In genomic region chr11:102452461-102453285, GRCh38 we compare ENCODE assay signal across 8 cellular contexts. TPM values are rescaled to one million over a fixed set of nuclear protein-coding genes. Genes with fewer than 3 reads are reported as not detected.
DNase-seq lines count a peak whose midpoint lies in the region; ATAC-seq and TF ChIP-seq lines count a peak whose summit lies in the region.

Gene TMEM123 (minus strand): TSS chr11:102452765. CDS start chr11:102452623, 142 bp downstream.

- peaks cover 40% of the 10 kb centered on the region for H3K36me3 Mint-ChIP-seq in activated naive CD8-positive, alpha-beta T cell treated with anti-CD3 and anti-CD28 coated beads for 36 hours

- H3K4me1 ChIP-seq in parathyroid adenoma (peaks cover 3% of the 10 kb centered on the region), tibial artery (peaks cover 0 to 17% (median 5%) of the 10 kb centered on the region in 4 donors)

- H3K27me3 Mint-ChIP-seq in activated naive CD8-positive, alpha-beta T cell treated with anti-CD3 and anti-CD28 coated beads for 36 hours, result no peaks in the 10 kb centered on the region

- H3K4me2 ChIP-seq in SU-DHL-6 (ENCODE audit: low read depth, low read length, poor library complexity, severe bottlenecking) (peak within 1 kb of the TSS; percentile 85), parathyroid adenoma (ENCODE audit: low read length) (peak within 1 kb of the TSS; percentile 74)

- peak within 1 kb of the TSS; percentile 77 for H3K27ac ChIP-seq in SU-DHL-6 (ENCODE audit: low read depth, low read length)
- H3K27ac ChIP-seq in parathyroid adenoma, result peak within 1 kb of the TSS; percentile 57
- peak within 1 kb of the TSS; percentile 85 to 86 for H3K27ac ChIP-seq in tibial artery

- peak within 1 kb of the TSS; percentile 91 for H3K4me3 ChIP-seq in GM06990 (replicated peaks; ENCODE audit: low read depth, low read length)
- peak within 1 kb of the TSS; percentile 79 for H3K4me3 ChIP-seq in H7 (ENCODE audit: insufficient read depth, low read depth, low read length)
- H3K4me3 ChIP-seq in MG63, result peak within 1 kb of the TSS; percentile 94
- peak within 1 kb of the TSS; percentile 91 for H3K4me3 ChIP-seq in SU-DHL-6 (ENCODE audit: insufficient read depth, low read length, poor library complexity, severe bottlenecking)
- peak within 1 kb of the TSS; percentile 77 for H3K4me3 ChIP-seq in parathyroid adenoma (ENCODE audit: low read depth, low read length)
- peak within 1 kb of the TSS; percentile 99 for H3K4me3 ChIP-seq in tibial artery

- H3K9me3 ChIP-seq in MG63, result no peaks in the 10 kb centered on the region
- no peaks in the 10 kb centered on the region for H3K9me3 ChIP-seq in SU-DHL-6 (ENCODE audit: insufficient read depth, low read length)
- no peaks in the 10 kb centered on the region for H3K9me3 ChIP-seq in parathyroid adenoma (ENCODE audit: control insufficient read depth, low read length)
- no peaks in the 10 kb centered on the region for H3K9me3 ChIP-seq in tibial artery

- H3K36me3 ChIP-seq in GM06990 (ENCODE audit: control insufficient read depth, insufficient read depth, low read length) (no peaks in the 10 kb centered on the region), H7 (replicated peaks; ENCODE audit: control insufficient read depth, insufficient read depth, low read length) (no peaks in the 10 kb centered on the region), MG63 (peaks cover 13% of the 10 kb centered on the region), SU-DHL-6 (ENCODE audit: low read length) (peaks cover 12% of the 10 kb centered on the region), parathyroid adenoma (ENCODE audit: control insufficient read depth, insufficient read depth, low read length) (no peaks in the 10 kb centered on the region), tibial artery (no peaks in the 10 kb centered on the region)

- intact Hi-C loops in Right ventricle myocardium inferior (cut with DNase I), result loop anchor here (1.0 to 5.0 kb wide), 2 partner anchors 70 to 105 kb away; partner anchors contain the start of gene BIRC2
- intact Hi-C loops in tibial artery (cut with DNase I; ENCODE audit: low total_unique reads), result no loop called here

- peaks cover 22% of the 10 kb centered on the region; the same call in 1 of the 2 replicates for H4K20me1 ChIP-seq in SU-DHL-6 (ENCODE audit: low read depth, low read length)

- H3K9ac ChIP-seq in SU-DHL-6 (ENCODE audit: low read length), result peak within 1 kb of the TSS; percentile 94
- H3K9ac ChIP-seq in parathyroid adenoma, result no peak within 1 kb of the TSS

- H3K79me2 ChIP-seq in SU-DHL-6 (ENCODE audit: insufficient read depth, low read length) (peaks cover 48% of the 10 kb centered on the region), parathyroid adenoma (no peaks in the 10 kb centered on the region)

- peak; percentile 92 for DNase-seq in GM06990 (ENCODE audit: extremely low read depth, insufficient read length)
- DNase-seq in H7, result peak; percentile 92
- DNase-seq in MG63, result peak; percentile 81
- DNase-seq in activated naive CD8-positive, alpha-beta T cell treated with anti-CD3 and anti-CD28 coated beads for 36 hours, result peak; percentile 94
- DNase-seq in Right ventricle myocardium inferior (ENCODE audit: missing footprints), result peak; percentile 92
- peak; percentile 67 to 83 for DNase-seq in tibial artery

- no peaks in the 10 kb centered on the region for H3K27me3 ChIP-seq in GM06990 (replicated peaks; ENCODE audit: control insufficient read depth, insufficient read depth, low read length)
- H3K27me3 ChIP-seq in H7 (ENCODE audit: control insufficient read depth, insufficient read depth, low read length), result peaks cover 22% of the 10 kb centered on the region; the same call in 1 of the 2 replicates
- no peaks in the 10 kb centered on the region for H3K27me3 ChIP-seq in MG63
- no peaks in the 10 kb centered on the region for H3K27me3 ChIP-seq in SU-DHL-6 (ENCODE audit: low read length)
- H3K27me3 ChIP-seq in parathyroid adenoma (ENCODE audit: control insufficient read depth, insufficient read depth, low read length), result no peaks in the 10 kb centered on the region
- H3K27me3 ChIP-seq in tibial artery, result no peaks in the 10 kb centered on the region

- peak within 1 kb of the TSS; percentile 95 for H3K4me3 Mint-ChIP-seq in activated naive CD8-positive, alpha-beta T cell treated with anti-CD3 and anti-CD28 coated beads for 36 hours

- no peaks in the 10 kb centered on the region for H3K9me3 Mint-ChIP-seq in activated naive CD8-positive, alpha-beta T cell treated with anti-CD3 and anti-CD28 coated beads for 36 hours

- H2AFZ ChIP-seq in SU-DHL-6 (ENCODE audit: low read depth, low read length, severe bottlenecking) (peak within 1 kb of the TSS; percentile 80), parathyroid adenoma (peak within 1 kb of the TSS; percentile 83)

- peak within 1 kb of the TSS; percentile 97 for H3K27ac Mint-ChIP-seq in activated naive CD8-positive, alpha-beta T cell treated with anti-CD3 and anti-CD28 coated beads for 36 hours

- peaks cover 12% of the 10 kb centered on the region for H3F3A ChIP-seq in SU-DHL-6 (ENCODE audit: insufficient read depth)

- TF ChIP-seq CTCF in GM06990 (IDR thresholded peaks at IDR 0.05; ENCODE audit: insufficient read depth, low read length, poor library complexity, severe bottlenecking) (no peak), SU-DHL-6 (IDR thresholded peaks at IDR 0.05; ENCODE audit: insufficient read depth, low read length, poor library complexity, severe bottlenecking) (no peak), parathyroid adenoma (IDR thresholded peaks at IDR 0.05) (no peak), tibial artery (IDR thresholded peaks at IDR 0.05) (no peak)

- no peaks in the 10 kb centered on the region for H3K9me2 ChIP-seq in SU-DHL-6 (replicated peaks; ENCODE audit: insufficient read depth, low read length)

- peak; percentile 92 for ATAC-seq in Right ventricle myocardium inferior

- peaks cover 64% of the 10 kb centered on the region for H3K4me1 Mint-ChIP-seq in activated naive CD8-positive, alpha-beta T cell treated with anti-CD3 and anti-CD28 coated beads for 36 hours

RNA-seq across cellular contexts. Expression of gene TMEM123, which starts in this region (rescaled TPM):
- 73.7 and 113 TPM in 2 replicates for total RNA-seq in H7 (2014; rRNA removed; shearing (Covaris generic))
- total RNA-seq in MG63 (2014; rRNA removed; shearing (Covaris generic); ENCODE audit: low replicate concordance), result 70.8 and 112 TPM in 2 replicates
- 100 to 1,000 TPM; 299 to 310 TPM for total RNA-seq in activated naive CD8-positive, alpha-beta T cell treated with anti-CD3 and anti-CD28 coated beads for 36 hours
- 80.0 TPM for total RNA-seq in Right ventricle myocardium inferior

Comparison
In these comparisons a context has a peak if more than half of its experiments do, and no peak if none do; other contexts are left out.
1. Peak in every context shown above with its lines: DNase-seq, ATAC-seq, H3K4me3 ChIP-seq and H3K27ac ChIP-seq.